ENCODE assay signal across 8 cellular contexts in genomic region chrX:73563740-73564073, GRCh38. TPM values are rescaled to one million over a fixed set of nuclear protein-coding genes. Genes with fewer than 3 reads are reported as not detected.
DNase-seq lines count a peak whose midpoint lies in the region; ATAC-seq, FAIRE-seq and TF ChIP-seq lines count a peak whose summit lies in the region.

No MANE protein-coding gene starts in this region.

- H3K9me3 Mint-ChIP-seq in CD14-positive monocyte = peaks cover 0 to 2% (median 0%) of the 10 kb centered on the region in 7 donors
- no peaks in the 10 kb centered on the region for H3K9me3 Mint-ChIP-seq in activated naive CD8-positive, alpha-beta T cell treated with anti-CD3 and anti-CD28 coated beads, Interleukin-2, amount 50 U/mL, for 24 hours
- H3K9me3 Mint-ChIP-seq in stimulated activated naive B cell treated with anti-CD40 and anti-IgM and Interleukin-4, amounts not matched to agents 10 μg/mL and 1 μg/mL and 100 μg/mL, for 72 hours = no peaks in the 10 kb centered on the region

- no peak for TF ChIP-seq CTCF in CD14-positive monocyte (IDR thresholded peaks at IDR 0.05)

- DNase-seq in CD14-positive monocyte (ENCODE audit: low spot score) = no peak
- DNase-seq in activated naive CD8-positive, alpha-beta T cell treated with anti-CD3 and anti-CD28 coated beads, Interleukin-2, amount 50 U/mL, for 24 hours = no peak
- no peak for DNase-seq in stimulated activated naive B cell treated with anti-CD40 and anti-IgM and Interleukin-4, amounts not matched to agents 10 μg/mL and 1 μg/mL and 100 μg/mL, for 72 hours
- DNase-seq in frontal cortex (ENCODE audit: low spot score in 2 of 2) = no peak
- DNase-seq in activated gamma-delta T cell treated with Interleukin-2 at 50 U/mL for 16 hours = no peak

- H3K4me1 ChIP-seq in iPS-15b (ENCODE audit: control insufficient read depth, insufficient read depth, low read length) = peaks cover 2% of the 10 kb centered on the region

- no peak for FAIRE-seq in frontal cortex (lab: Jason Lieb, UNC)

- intact Hi-C loops in CD14-positive monocyte (cut with micrococcal nuclease) = no loop called here

- no peaks in the 10 kb centered on the region for H3K36me3 Mint-ChIP-seq in CD14-positive monocyte
- H3K36me3 Mint-ChIP-seq in activated naive CD8-positive, alpha-beta T cell treated with anti-CD3 and anti-CD28 coated beads, Interleukin-2, amount 50 U/mL, for 24 hours (ENCODE audit: low read depth) = peaks cover 1% of the 10 kb centered on the region
- no peaks in the 10 kb centered on the region for H3K36me3 Mint-ChIP-seq in stimulated activated naive B cell treated with anti-CD40 and anti-IgM and Interleukin-4, amounts not matched to agents 10 μg/mL and 1 μg/mL and 100 μg/mL, for 72 hours

- peak overlapping the region; percentile 73 for H3K9ac ChIP-seq in iPS-15b (ENCODE audit: low read depth, low read length)

- H3K9me3 ChIP-seq in iPS-15b (ENCODE audit: control insufficient read depth, insufficient read depth, low read length) = no peaks in the 10 kb centered on the region

- H3K27ac Mint-ChIP-seq in CD14-positive monocyte = peak overlapping the region in 3 of 7 donors; percentile 76 to 91 (median 88)
- peak overlapping the region; percentile 92 for H3K27ac Mint-ChIP-seq in activated naive CD8-positive, alpha-beta T cell treated with anti-CD3 and anti-CD28 coated beads, Interleukin-2, amount 50 U/mL, for 24 hours
- peak overlapping the region; percentile 95 for H3K27ac Mint-ChIP-seq in stimulated activated naive B cell treated with anti-CD40 and anti-IgM and Interleukin-4, amounts not matched to agents 10 μg/mL and 1 μg/mL and 100 μg/mL, for 72 hours

- H3K4me1 Mint-ChIP-seq in CD14-positive monocyte = peaks cover 17% of the 10 kb centered on the region
- H3K4me1 Mint-ChIP-seq in activated naive CD8-positive, alpha-beta T cell treated with anti-CD3 and anti-CD28 coated beads, Interleukin-2, amount 50 U/mL, for 24 hours = peaks cover 26% of the 10 kb centered on the region
- peaks cover 0 to 2% of the 10 kb centered on the region in 2 donors for H3K4me1 Mint-ChIP-seq in stimulated activated naive B cell treated with anti-CD40 and anti-IgM and Interleukin-4, amounts not matched to agents 10 μg/mL and 1 μg/mL and 100 μg/mL, for 72 hours

- H3K27me3 Mint-ChIP-seq in CD14-positive monocyte (ENCODE audit: low read depth in 3 of 3) = peaks cover 0 to 6% (median 3%) of the 10 kb centered on the region in 3 donors
- H3K27me3 Mint-ChIP-seq in activated naive CD8-positive, alpha-beta T cell treated with anti-CD3 and anti-CD28 coated beads, Interleukin-2, amount 50 U/mL, for 24 hours = no peaks in the 10 kb centered on the region
- no peaks in the 10 kb centered on the region for H3K27me3 Mint-ChIP-seq in stimulated activated naive B cell treated with anti-CD40 and anti-IgM and Interleukin-4, amounts not matched to agents 10 μg/mL and 1 μg/mL and 100 μg/mL, for 72 hours

- ATAC-seq in GM19438 (IDR thresholded peaks at IDR 0.05; ENCODE audit: low read depth, unreplicated experiment) (peak; percentile 37), HG03521 (IDR thresholded peaks at IDR 0.05; ENCODE audit: unreplicated experiment) (peak; percentile 38)
- ATAC-seq in activated naive CD8-positive, alpha-beta T cell treated with anti-CD3 and anti-CD28 coated beads, Interleukin-2, amount 50 U/mL, for 24 hours = no peak
- peak in 1 of 2 donors; percentile 52 for ATAC-seq in stimulated activated naive B cell treated with anti-CD40 and anti-IgM and Interleukin-4, amounts not matched to agents 10 μg/mL and 1 μg/mL and 100 μg/mL, for 72 hours (replicated peaks)

- H3K4me3 Mint-ChIP-seq in CD14-positive monocyte = peak overlapping the region; percentile 92 to 100
- peak overlapping the region; percentile 89 for H3K4me3 Mint-ChIP-seq in activated naive CD8-positive, alpha-beta T cell treated with anti-CD3 and anti-CD28 coated beads, Interleukin-2, amount 50 U/mL, for 24 hours
- peak overlapping the region; percentile 87 to 93 for H3K4me3 Mint-ChIP-seq in stimulated activated naive B cell treated with anti-CD40 and anti-IgM and Interleukin-4, amounts not matched to agents 10 μg/mL and 1 μg/mL and 100 μg/mL, for 72 hours

- no peaks in the 10 kb centered on the region for H3K36me3 ChIP-seq in iPS-15b (ENCODE audit: control insufficient read depth, insufficient read depth, low read length)

- peak overlapping the region; percentile 81 for H3K4me3 ChIP-seq in iPS-15b (ENCODE audit: low read depth, low read length)

- H3K27me3 ChIP-seq in iPS-15b (ENCODE audit: control insufficient read depth, insufficient read depth, low read length) = no peaks in the 10 kb centered on the region

RNA-seq across cellular contexts. Expression of gene CHIC1, which starts 0.7 kb away (rescaled TPM):
- under 1 TPM; 0.21 to 0.28 TPM for polyA plus RNA-seq in CD14-positive monocyte
- total RNA-seq in frontal cortex = 17.5 TPM
